ENCODE assay signal across 8 cellular contexts in the genomic region with DNA sequence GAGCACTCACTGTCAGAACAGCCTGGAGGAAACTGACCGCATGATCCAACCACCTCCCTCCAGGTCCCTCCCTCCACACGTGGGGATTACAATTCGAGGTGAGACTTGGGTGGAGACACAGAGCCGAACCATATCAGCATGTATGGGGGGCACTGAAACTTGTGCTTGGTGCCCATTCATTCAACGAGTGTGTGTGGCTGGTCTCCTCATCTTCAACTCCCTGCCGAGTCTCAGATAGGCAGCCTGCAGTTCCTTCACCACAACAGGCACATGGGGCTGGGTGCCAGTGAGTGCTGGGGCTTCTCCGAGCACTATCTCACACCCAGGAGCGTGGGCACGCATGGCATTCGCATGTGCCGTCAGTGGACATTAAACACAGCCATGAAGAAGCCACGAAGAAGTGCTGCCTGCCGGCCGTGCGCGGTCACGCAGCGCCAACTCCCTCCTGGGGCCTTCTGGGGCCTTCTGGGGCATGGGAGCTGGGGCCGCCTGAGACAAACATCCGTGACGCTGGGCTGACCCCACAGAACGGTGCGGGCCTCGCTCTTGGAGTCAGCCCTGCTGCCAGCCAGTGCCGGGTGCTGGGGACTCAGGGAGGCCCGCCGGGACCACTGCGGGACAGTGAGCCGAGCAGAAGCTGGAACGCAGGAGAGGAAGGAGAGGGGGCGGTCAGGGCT. TPM values are rescaled to one million over a fixed set of nuclear protein-coding genes. Genes with fewer than 3 reads are reported as not detected.
DNase-seq lines count a peak whose midpoint lies in the region; ATAC-seq and TF ChIP-seq lines count a peak whose summit lies in the region.

No MANE protein-coding gene starts in this region.

- no peak for ATAC-seq in natural killer cell treated with Interleukin-12 subunit alpha and Interleukin-12 subunit beta and Interleukin-15 and Interleukin-18, amount 100 ng/mL, for 72 hours
- ATAC-seq in esophagus mucosa, result no peak
- ATAC-seq in GM18519 (IDR thresholded peaks at IDR 0.05; ENCODE audit: low FRiP score, unreplicated experiment), result no peak

- H3K27ac ChIP-seq in cingulate gyrus (ENCODE audit: low read depth, low read length), result peak overlapping the region; percentile 91

- peaks cover 0 to 2% of the 10 kb centered on the region in 2 donors for H3K27me3 Mint-ChIP-seq in natural killer cell treated with Interleukin-12 subunit alpha and Interleukin-12 subunit beta and Interleukin-15 and Interleukin-18, amount 100 ng/mL, for 72 hours

- no peak for TF ChIP-seq CTCF in LNCaP clone FGC (IDR thresholded peaks at IDR 0.05; ENCODE audit: control insufficient read depth, extremely low read depth, insufficient read depth)

- DNase-seq in DMS53 (lab: John Stamatoyannopoulos, UW), result peak; percentile 72
- no peak for DNase-seq in DMS53 treated with DMSO at 0.1 percent for 48 hours (lab: John Stamatoyannopoulos, UW; ENCODE audit: unreplicated experiment)
- DNase-seq in LNCaP clone FGC (ENCODE audit: low read depth), result no peak
- no peak for DNase-seq in natural killer cell treated with Interleukin-12 subunit alpha and Interleukin-12 subunit beta and Interleukin-15 and Interleukin-18, amount 100 ng/mL, for 72 hours (ENCODE audit: low spot score)
- DNase-seq in islet precursor cell, result no peak

- H3K36me3 Mint-ChIP-seq in natural killer cell treated with Interleukin-12 subunit alpha and Interleukin-12 subunit beta and Interleukin-15 and Interleukin-18, amount 100 ng/mL, for 72 hours, result no peaks in the 10 kb centered on the region

- no peaks in the 10 kb centered on the region for H3K9me3 Mint-ChIP-seq in natural killer cell treated with Interleukin-12 subunit alpha and Interleukin-12 subunit beta and Interleukin-15 and Interleukin-18, amount 100 ng/mL, for 72 hours

- H3K4me3 Mint-ChIP-seq in natural killer cell treated with Interleukin-12 subunit alpha and Interleukin-12 subunit beta and Interleukin-15 and Interleukin-18, amount 100 ng/mL, for 72 hours, result peak overlapping the region; percentile 96

- H3K27ac Mint-ChIP-seq in natural killer cell treated with Interleukin-12 subunit alpha and Interleukin-12 subunit beta and Interleukin-15 and Interleukin-18, amount 100 ng/mL, for 72 hours, result peak overlapping the region; percentile 94 to 97

- peaks cover 23 to 24% of the 10 kb centered on the region in 2 donors for H3K4me1 Mint-ChIP-seq in natural killer cell treated with Interleukin-12 subunit alpha and Interleukin-12 subunit beta and Interleukin-15 and Interleukin-18, amount 100 ng/mL, for 72 hours (ENCODE audit: low read depth in 2 of 2)

- H3K4me3 ChIP-seq in LNCaP clone FGC (ENCODE audit: low read depth, low read length), result peak overlapping the region; percentile 67

RNA-seq across cellular contexts. Expression of a gene that starts 0.7 kb away (rescaled TPM):
- 10 to 100 TPM; 32.3 to 76.9 TPM for total RNA-seq in natural killer cell treated with Interleukin-12 subunit alpha and Interleukin-12 subunit beta and Interleukin-15 and Interleukin-18, amount 100 ng/mL, for 72 hours
- total RNA-seq in esophagus mucosa, result 12.2 TPM

RNA-seq across cellular contexts. Expression of a gene that starts 4.2 kb away (rescaled TPM):
- total RNA-seq in natural killer cell treated with Interleukin-12 subunit alpha and Interleukin-12 subunit beta and Interleukin-15 and Interleukin-18, amount 100 ng/mL, for 72 hours, result 1 to 10 TPM in 1 of 2 donors, under 1 TPM in 1; 0.88 to 3.2 TPM
- total RNA-seq in esophagus mucosa, result 4.6 TPM

RNA-seq across cellular contexts. Expression of a gene that starts 30.5 kb away (rescaled TPM):
- 10 to 100 TPM; 14.7 to 15.5 TPM for total RNA-seq in natural killer cell treated with Interleukin-12 subunit alpha and Interleukin-12 subunit beta and Interleukin-15 and Interleukin-18, amount 100 ng/mL, for 72 hours
- 6.9 TPM for total RNA-seq in esophagus mucosa

RNA-seq across cellular contexts. Expression of a gene that starts 39.1 kb away (rescaled TPM):
- not detected for total RNA-seq in natural killer cell treated with Interleukin-12 subunit alpha and Interleukin-12 subunit beta and Interleukin-15 and Interleukin-18, amount 100 ng/mL, for 72 hours
- total RNA-seq in esophagus mucosa, result 4.5 TPM

RNA-seq across cellular contexts. Expression of a gene that starts 50.4 kb away (rescaled TPM):
- 10 to 100 TPM; 52.4 to 87.0 TPM for total RNA-seq in natural killer cell treated with Interleukin-12 subunit alpha and Interleukin-12 subunit beta and Interleukin-15 and Interleukin-18, amount 100 ng/mL, for 72 hours
- 31.1 TPM for total RNA-seq in esophagus mucosa
